ENCODE assay signal across 15 cellular contexts in the genomic region with DNA sequence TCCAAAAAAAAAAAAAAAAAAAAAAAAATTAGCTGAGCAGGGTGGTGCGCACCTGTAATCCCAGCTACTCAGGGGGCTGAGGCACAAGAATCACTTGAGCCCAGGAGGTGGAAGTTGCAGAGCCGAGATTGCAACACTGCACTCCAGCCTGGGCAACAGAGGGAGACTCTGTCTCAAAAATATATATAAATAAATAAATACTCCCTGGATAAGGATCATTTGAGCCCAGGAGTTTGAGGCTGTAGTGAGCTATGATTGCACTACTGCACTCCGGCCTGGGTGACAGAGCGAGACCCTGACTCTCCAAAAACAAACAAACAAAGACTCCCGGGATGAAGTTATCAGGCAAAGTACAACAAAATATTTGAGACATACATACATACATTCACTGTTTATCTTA. TPM values are rescaled to one million over a fixed set of nuclear protein-coding genes. Genes with fewer than 3 reads are reported as not detected.
DNase-seq lines count a peak whose midpoint lies in the region; ATAC-seq, FAIRE-seq and TF ChIP-seq lines count a peak whose summit lies in the region.
"Had no signal": no experiment of that assay in that cellular context is flagged by ENCODE, and none has a peak within 500 bp of the region (broad histone marks: within the 10 kb centered on the region; RNA-seq: fewer than 3 reads in every experiment).

No MANE protein-coding gene starts in this region.

- WGBS in HUES64, result 91% methylated on average over 5 of the region's 5 CpGs
- WGBS in right cardiac atrium, result 81% methylated on average over 5 of the region's 5 CpGs

- H3K27ac ChIP-seq in CD4-positive, alpha-beta T cell (ENCODE audit: low read depth, low read length), result no peak overlapping the region
- H3K27ac ChIP-seq in HUES64 (ENCODE audit: low read depth, low read length), result peak overlapping the region; percentile 37; the same call in 1 of the 2 replicates
- no peak overlapping the region for H3K27ac ChIP-seq in right cardiac atrium (ENCODE audit: low read length)
- H3K27ac ChIP-seq: BLaER1, tibial artery had no signal

- no peaks in the 10 kb centered on the region for H3K9me3 ChIP-seq in CD4-positive, alpha-beta T cell (ENCODE audit: control insufficient read depth, low read length)
- no peaks in the 10 kb centered on the region for H3K9me3 ChIP-seq in HUES64 (ENCODE audit: insufficient read depth, low read depth, low read length)
- no peaks in the 10 kb centered on the region for H3K9me3 ChIP-seq in right cardiac atrium (ENCODE audit: control insufficient read depth, low read length)
- H3K9me3 ChIP-seq: BLaER1, tibial artery had no signal

- no peak for ATAC-seq in CD4-positive, alpha-beta T cell (ENCODE audit: poor library complexity)
- ATAC-seq in right cardiac atrium, result no peak

- H3K27me3 Mint-ChIP-seq in CD4-positive, alpha-beta T cell, result no peaks in the 10 kb centered on the region
- H3K27me3 Mint-ChIP-seq: central memory CD8-positive, alpha-beta T cell had no signal

- no peak overlapping the region for H3K27ac Mint-ChIP-seq in CD4-positive, alpha-beta T cell

- peak overlapping the region; percentile 27 for H3K4me3 Mint-ChIP-seq in CD4-positive, alpha-beta T cell
- H3K4me3 Mint-ChIP-seq: central memory CD8-positive, alpha-beta T cell had no signal

- peaks cover 16% of the 10 kb centered on the region for H3K36me3 Mint-ChIP-seq in CD4-positive, alpha-beta T cell (ENCODE audit: low read depth)

- no peaks in the 10 kb centered on the region for H3K27me3 ChIP-seq in CD4-positive, alpha-beta T cell (ENCODE audit: control insufficient read depth, insufficient read depth, low read length)
- no peaks in the 10 kb centered on the region for H3K27me3 ChIP-seq in HUES64 (ENCODE audit: insufficient read depth, low read length)
- no peaks in the 10 kb centered on the region for H3K27me3 ChIP-seq in bronchial epithelial cell (ENCODE audit: control insufficient read depth, insufficient read depth, low read length)
- no peaks in the 10 kb centered on the region for H3K27me3 ChIP-seq in right cardiac atrium (ENCODE audit: control insufficient read depth, insufficient read depth)
- H3K27me3 ChIP-seq: BLaER1, tibial artery had no signal

- H3K4me1 ChIP-seq in HUES64 (ENCODE audit: insufficient read depth, low read length) (peaks cover 32% of the 10 kb centered on the region), right cardiac atrium (ENCODE audit: control insufficient read depth, insufficient read depth, low read length) (peaks cover 6% of the 10 kb centered on the region)

- TF ChIP-seq CTCF in CD4-positive, alpha-beta T cell (IDR thresholded peaks at IDR 0.05), result no peak
- TF ChIP-seq CTCF in bronchial epithelial cell (IDR thresholded peaks at IDR 0.05; ENCODE audit: insufficient read depth, low read length, severe bottlenecking), result peak; percentile 4

- intact Hi-C loops in CD4-positive, alpha-beta T cell (cut with DNase I, micrococcal nuclease), result no loop called here
- intact Hi-C loops in right cardiac atrium (cut with DNase I), result no loop called here

- no peak for DNase-seq in CD4-positive, alpha-beta T cell
- DNase-seq in bronchial epithelial cell (ENCODE audit: low read depth), result no peak
- DNase-seq in mesenteric fat pad (ENCODE audit: low spot score), result peak; percentile 30
- no peak for DNase-seq in NCI-H526 treated with DMSO at 0.1 percent for 48 hours (lab: John Stamatoyannopoulos, UW)
- DNase-seq in NOMO-1 treated with dmso at 0.1 percent for 144 hours (lab: John Stamatoyannopoulos, UW; ENCODE audit: unreplicated experiment), result no peak
- no peak for DNase-seq in right cardiac atrium
- no peak for DNase-seq in iPS-NIHi11 (ENCODE audit: low spot score)
- DNase-seq: SW 1271 had no signal

- no peak overlapping the region for H3K4me3 ChIP-seq in HUES64 (ENCODE audit: low read length)
- H3K4me3 ChIP-seq in bronchial epithelial cell (ENCODE audit: low read depth, low read length), result no peak overlapping the region
- H3K4me3 ChIP-seq in right cardiac atrium (ENCODE audit: low read length), result no peak overlapping the region
- H3K4me3 ChIP-seq: BLaER1, tibial artery had no signal

- H3K9ac ChIP-seq in HUES64 (ENCODE audit: low read depth, low read length), result no peak overlapping the region
- H3K9ac ChIP-seq: BLaER1 had no signal

- H3K9me3 Mint-ChIP-seq in CD4-positive, alpha-beta T cell, result no peaks in the 10 kb centered on the region
- H3K9me3 Mint-ChIP-seq: central memory CD8-positive, alpha-beta T cell had no signal

- H3K4me1 Mint-ChIP-seq in CD4-positive, alpha-beta T cell (ENCODE audit: low read depth), result peaks cover 29% of the 10 kb centered on the region

- no peak for FAIRE-seq in bronchial epithelial cell (lab: Jason Lieb, UNC)
- FAIRE-seq: endothelial cell of umbilical vein, GM12891, HTR-8/SVneo had no signal

- POLR2A ChIA-PET in CD4-positive, alpha-beta T cell (lab: Charles Lee), result no interaction called here

- H3K36me3 ChIP-seq in HUES64 (ENCODE audit: insufficient read depth, low read length), result peaks cover under 1% of the 10 kb centered on the region; the same call in 1 of the 2 replicates
- no peaks in the 10 kb centered on the region for H3K36me3 ChIP-seq in bronchial epithelial cell (ENCODE audit: control insufficient read depth, insufficient read depth, low read length)
- H3K36me3 ChIP-seq: tibial artery had no signal

- CTCF ChIA-PET in CD4-positive, alpha-beta T cell (lab: Charles Lee), result interaction anchor here (1.5 kb wide), 1 partner anchor 19 kb away, joined by 3 read pairs; no protein-coding TSS in a partner anchor

RNA-seq across cellular contexts. Expression of a gene that starts 3.3 kb away (rescaled TPM):
- 10 to 100 TPM; 31.1 to 34.6 TPM for total RNA-seq in CD4-positive, alpha-beta T cell
- polyA plus RNA-seq in HUES64 (2013, experiment 1 of 2), result 23.5 TPM
- polyA plus RNA-seq in HUES64 (2013, experiment 2 of 2), result 19.8 TPM
- total RNA-seq in bronchial epithelial cell (18.3 and 22.9 TPM in 2 replicates), mesenteric fat pad (31.6 TPM), right cardiac atrium (10 to 100 TPM; 15.3 to 21.7 (median 18.0) TPM)
- 4.6 TPM for polyA plus RNA-seq in right cardiac atrium

RNA-seq across cellular contexts. Expression of a gene that starts 13.4 kb away (rescaled TPM):
- 10 to 100 TPM; 19.6 to 20.4 TPM for total RNA-seq in CD4-positive, alpha-beta T cell
- 21.9 TPM for polyA plus RNA-seq in HUES64 (2013, experiment 1 of 2)
- 22.3 TPM for polyA plus RNA-seq in HUES64 (2013, experiment 2 of 2)
- 30.8 and 49.4 TPM in 2 replicates for total RNA-seq in bronchial epithelial cell
- 17.4 TPM for total RNA-seq in mesenteric fat pad
- total RNA-seq in right cardiac atrium, result 10 to 100 TPM; 21.9 to 24.5 (median 23.9) TPM
- polyA plus RNA-seq in right cardiac atrium, result 13.4 TPM
